In the genomic region with DNA sequence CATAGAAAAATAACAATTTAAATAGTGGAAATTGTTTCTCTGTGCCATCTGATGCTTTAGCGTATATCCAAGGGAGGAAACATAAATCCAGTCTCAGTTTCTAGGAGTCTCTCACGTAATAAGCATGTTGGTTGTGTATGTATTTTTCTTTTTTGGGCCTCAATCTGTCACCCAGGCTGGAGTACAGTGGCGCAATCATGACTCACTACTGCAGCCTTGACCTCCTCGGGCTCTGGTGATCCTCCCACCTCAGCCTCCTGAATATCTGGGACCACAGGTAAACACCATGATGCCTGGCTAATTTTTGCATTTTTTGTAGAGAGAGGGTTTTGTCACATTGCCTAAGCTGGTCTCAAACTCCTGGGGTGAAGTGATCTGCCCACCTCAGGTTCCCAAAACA, we compare ENCODE assay signal across 1 cellular context.
TF ChIP-seq lines count a peak whose summit lies in the region.

No MANE protein-coding gene starts in this region.

TF ChIP-seq in HepG2, 621 proteins besides CTCF, POLR2A, EP300 and RAD21 (continued from another document):
- TF ChIP-seq GATA4 (IDR thresholded peaks at IDR 0.05; ENCODE audit: borderline replicate concordance, low read depth) (no peak), POLR2AphosphoS5 (IDR thresholded peaks at IDR 0.05; ENCODE audit: low read depth, low read length) (no peak), PHF20 (CRISPR knock-in tag; IDR thresholded peaks at IDR 0.05) (no peak), TBL1XR1 (IDR thresholded peaks at IDR 0.05; ENCODE audit: borderline replicate concordance, low read length, partially characterized antibody) (no peak), FOXO1 (CRISPR knock-in tag; IDR thresholded peaks at IDR 0.05) (0 out of 2 replicates have a peak, but pooled peaks have one; percentile 38), NR2F6 (IDR thresholded peaks at IDR 0.05) (peak; percentile 65), NR2F6 (CRISPR knock-in tag; IDR thresholded peaks at IDR 0.05) (peak; percentile 76), SAFB2 (CRISPR knock-in tag; IDR thresholded peaks at IDR 0.05; ENCODE audit: borderline replicate concordance, low read depth) (no peak)
- TF ChIP-seq, protein P1, sequence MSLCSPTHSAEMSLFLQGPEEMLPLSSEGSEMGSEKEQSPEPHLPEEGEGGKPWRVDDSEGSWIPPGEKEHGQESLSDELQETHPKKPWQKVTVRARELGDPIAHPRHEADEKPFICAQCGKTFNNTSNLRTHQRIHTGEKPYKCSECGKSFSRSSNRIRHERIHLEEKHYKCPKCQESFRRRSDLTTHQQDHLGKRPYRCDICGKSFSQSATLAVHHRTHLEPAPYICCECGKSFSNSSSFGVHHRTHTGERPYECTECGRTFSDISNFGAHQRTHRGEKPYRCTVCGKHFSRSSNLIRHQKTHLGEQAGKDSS (CRISPR knock-in tag; IDR thresholded peaks at IDR 0.05; ENCODE audit: borderline replicate concordance, low read depth): no peak
- TF ChIP-seq, protein P2, sequence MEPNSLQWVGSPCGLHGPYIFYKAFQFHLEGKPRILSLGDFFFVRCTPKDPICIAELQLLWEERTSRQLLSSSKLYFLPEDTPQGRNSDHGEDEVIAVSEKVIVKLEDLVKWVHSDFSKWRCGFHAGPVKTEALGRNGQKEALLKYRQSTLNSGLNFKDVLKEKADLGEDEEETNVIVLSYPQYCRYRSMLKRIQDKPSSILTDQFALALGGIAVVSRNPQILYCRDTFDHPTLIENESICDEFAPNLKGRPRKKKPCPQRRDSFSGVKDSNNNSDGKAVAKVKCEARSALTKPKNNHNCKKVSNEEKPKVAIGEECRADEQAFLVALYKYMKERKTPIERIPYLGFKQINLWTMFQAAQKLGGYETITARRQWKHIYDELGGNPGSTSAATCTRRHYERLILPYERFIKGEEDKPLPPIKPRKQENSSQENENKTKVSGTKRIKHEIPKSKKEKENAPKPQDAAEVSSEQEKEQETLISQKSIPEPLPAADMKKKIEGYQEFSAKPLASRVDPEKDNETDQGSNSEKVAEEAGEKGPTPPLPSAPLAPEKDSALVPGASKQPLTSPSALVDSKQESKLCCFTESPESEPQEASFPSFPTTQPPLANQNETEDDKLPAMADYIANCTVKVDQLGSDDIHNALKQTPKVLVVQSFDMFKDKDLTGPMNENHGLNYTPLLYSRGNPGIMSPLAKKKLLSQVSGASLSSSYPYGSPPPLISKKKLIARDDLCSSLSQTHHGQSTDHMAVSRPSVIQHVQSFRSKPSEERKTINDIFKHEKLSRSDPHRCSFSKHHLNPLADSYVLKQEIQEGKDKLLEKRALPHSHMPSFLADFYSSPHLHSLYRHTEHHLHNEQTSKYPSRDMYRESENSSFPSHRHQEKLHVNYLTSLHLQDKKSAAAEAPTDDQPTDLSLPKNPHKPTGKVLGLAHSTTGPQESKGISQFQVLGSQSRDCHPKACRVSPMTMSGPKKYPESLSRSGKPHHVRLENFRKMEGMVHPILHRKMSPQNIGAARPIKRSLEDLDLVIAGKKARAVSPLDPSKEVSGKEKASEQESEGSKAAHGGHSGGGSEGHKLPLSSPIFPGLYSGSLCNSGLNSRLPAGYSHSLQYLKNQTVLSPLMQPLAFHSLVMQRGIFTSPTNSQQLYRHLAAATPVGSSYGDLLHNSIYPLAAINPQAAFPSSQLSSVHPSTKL (CRISPR knock-in tag; IDR thresholded peaks at IDR 0.05): peak; percentile 22; the same call in 1 of the 2 replicates
- TF ChIP-seq, protein P3, sequence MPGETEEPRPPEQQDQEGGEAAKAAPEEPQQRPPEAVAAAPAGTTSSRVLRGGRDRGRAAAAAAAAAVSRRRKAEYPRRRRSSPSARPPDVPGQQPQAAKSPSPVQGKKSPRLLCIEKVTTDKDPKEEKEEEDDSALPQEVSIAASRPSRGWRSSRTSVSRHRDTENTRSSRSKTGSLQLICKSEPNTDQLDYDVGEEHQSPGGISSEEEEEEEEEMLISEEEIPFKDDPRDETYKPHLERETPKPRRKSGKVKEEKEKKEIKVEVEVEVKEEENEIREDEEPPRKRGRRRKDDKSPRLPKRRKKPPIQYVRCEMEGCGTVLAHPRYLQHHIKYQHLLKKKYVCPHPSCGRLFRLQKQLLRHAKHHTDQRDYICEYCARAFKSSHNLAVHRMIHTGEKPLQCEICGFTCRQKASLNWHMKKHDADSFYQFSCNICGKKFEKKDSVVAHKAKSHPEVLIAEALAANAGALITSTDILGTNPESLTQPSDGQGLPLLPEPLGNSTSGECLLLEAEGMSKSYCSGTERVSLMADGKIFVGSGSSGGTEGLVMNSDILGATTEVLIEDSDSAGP (CRISPR knock-in tag; IDR thresholded peaks at IDR 0.05; ENCODE audit: borderline replicate concordance): no peak
- TF ChIP-seq, protein P4, sequence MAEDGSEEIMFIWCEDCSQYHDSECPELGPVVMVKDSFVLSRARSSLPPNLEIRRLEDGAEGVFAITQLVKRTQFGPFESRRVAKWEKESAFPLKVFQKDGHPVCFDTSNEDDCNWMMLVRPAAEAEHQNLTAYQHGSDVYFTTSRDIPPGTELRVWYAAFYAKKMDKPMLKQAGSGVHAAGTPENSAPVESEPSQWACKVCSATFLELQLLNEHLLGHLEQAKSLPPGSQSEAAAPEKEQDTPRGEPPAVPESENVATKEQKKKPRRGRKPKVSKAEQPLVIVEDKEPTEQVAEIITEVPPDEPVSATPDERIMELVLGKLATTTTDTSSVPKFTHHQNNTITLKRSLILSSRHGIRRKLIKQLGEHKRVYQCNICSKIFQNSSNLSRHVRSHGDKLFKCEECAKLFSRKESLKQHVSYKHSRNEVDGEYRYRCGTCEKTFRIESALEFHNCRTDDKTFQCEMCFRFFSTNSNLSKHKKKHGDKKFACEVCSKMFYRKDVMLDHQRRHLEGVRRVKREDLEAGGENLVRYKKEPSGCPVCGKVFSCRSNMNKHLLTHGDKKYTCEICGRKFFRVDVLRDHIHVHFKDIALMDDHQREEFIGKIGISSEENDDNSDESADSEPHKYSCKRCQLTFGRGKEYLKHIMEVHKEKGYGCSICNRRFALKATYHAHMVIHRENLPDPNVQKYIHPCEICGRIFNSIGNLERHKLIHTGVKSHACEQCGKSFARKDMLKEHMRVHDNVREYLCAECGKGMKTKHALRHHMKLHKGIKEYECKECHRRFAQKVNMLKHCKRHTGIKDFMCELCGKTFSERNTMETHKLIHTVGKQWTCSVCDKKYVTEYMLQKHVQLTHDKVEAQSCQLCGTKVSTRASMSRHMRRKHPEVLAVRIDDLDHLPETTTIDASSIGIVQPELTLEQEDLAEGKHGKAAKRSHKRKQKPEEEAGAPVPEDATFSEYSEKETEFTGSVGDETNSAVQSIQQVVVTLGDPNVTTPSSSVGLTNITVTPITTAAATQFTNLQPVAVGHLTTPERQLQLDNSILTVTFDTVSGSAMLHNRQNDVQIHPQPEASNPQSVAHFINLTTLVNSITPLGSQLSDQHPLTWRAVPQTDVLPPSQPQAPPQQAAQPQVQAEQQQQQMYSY (CRISPR knock-in tag; IDR thresholded peaks at IDR 0.05): no peak
